ENCODE assay signal across 21 cellular contexts in genomic region chr16:85531516-85531915, GRCh38.
DNase-seq lines count a peak whose midpoint lies in the region; ATAC-seq and TF ChIP-seq lines count a peak whose summit lies in the region.
"Had no signal": no experiment of that assay in that cellular context is flagged by ENCODE, and none has a peak within 500 bp of the region (broad histone marks: within the 10 kb centered on the region; RNA-seq: fewer than 3 reads in every experiment).

No MANE protein-coding gene starts in this region.

- no peaks in the 10 kb centered on the region for H3K36me3 ChIP-seq in right atrium auricular region
- H3K36me3 ChIP-seq in upper lobe of left lung: no peaks in the 10 kb centered on the region

- H3K27ac ChIP-seq in right atrium auricular region (peak overlapping the region in 1 of 2 donors; percentile 29), right cardiac atrium (ENCODE audit: low read length) (peak overlapping the region; percentile 65), upper lobe of left lung (peak overlapping the region; percentile 75 to 92 (median 80))
- H3K27ac ChIP-seq: 22Rv1, GM23248 had no signal

- H3K4me3 ChIP-seq in right atrium auricular region: no peak overlapping the region
- H3K4me3 ChIP-seq in right cardiac atrium (ENCODE audit: low read length): no peak overlapping the region
- no peak overlapping the region for H3K4me3 ChIP-seq in upper lobe of left lung
- H3K4me3 ChIP-seq: GM23248 had no signal

- intact Hi-C loops in Right ventricle myocardium inferior (cut with DNase I) (no loop called here), right cardiac atrium (cut with DNase I) (no loop called here)
- intact Hi-C loops in activated CD4-positive, alpha-beta memory T cell treated with anti-CD3 and anti-CD28 coated beads for 36 hours (cut with micrococcal nuclease): no loop called here

- no peaks in the 10 kb centered on the region for H3K27me3 Mint-ChIP-seq in nephron (ENCODE audit: low read depth)
- peaks cover 2% of the 10 kb centered on the region for H3K27me3 Mint-ChIP-seq in activated CD4-positive, alpha-beta memory T cell treated with anti-CD3 and anti-CD28 coated beads for 36 hours

- H3K27ac Mint-ChIP-seq in nephron: peak overlapping the region in 2 of 3 experiments; percentile 12 to 56
- no peak overlapping the region for H3K27ac Mint-ChIP-seq in activated naive CD4-positive, alpha-beta T cell treated with anti-CD3 and anti-CD28 coated beads, Interleukin-2, amount 50 U/mL, for 72 hours
- H3K27ac Mint-ChIP-seq in activated CD4-positive, alpha-beta memory T cell treated with anti-CD3 and anti-CD28 coated beads for 36 hours: no peak overlapping the region
- H3K27ac Mint-ChIP-seq: B cell; CD8-positive, alpha-beta T cell; IgD-negative memory B cell had no signal

- H3K4me3 Mint-ChIP-seq in nephron: no peak overlapping the region
- no peak overlapping the region for H3K4me3 Mint-ChIP-seq in activated CD4-positive, alpha-beta memory T cell treated with anti-CD3 and anti-CD28 coated beads for 36 hours
- H3K4me3 Mint-ChIP-seq: B cell; CD8-positive, alpha-beta T cell; IgD-negative memory B cell had no signal

- no peak for TF ChIP-seq POLR2A in upper lobe of left lung (IDR thresholded peaks at IDR 0.05)

- DNase-seq in Right ventricle myocardium inferior (ENCODE audit: missing footprints) (peak; percentile 69), right atrium auricular region (ENCODE audit: low spot score) (no peak), right cardiac atrium (peak in 1 of 3 donors; percentile 21), upper lobe of left lung (peak in 1 of 2 donors; percentile 51), NCI-H1048 (lab: John Stamatoyannopoulos, UW) (no peak)
- DNase-seq in activated naive CD4-positive, alpha-beta T cell treated with anti-CD3 and anti-CD28 coated beads, Interleukin-2, amount 50 U/mL, for 72 hours (ENCODE audit: low spot score in 2 of 2): no peak
- no peak for DNase-seq in activated CD4-positive, alpha-beta memory T cell treated with anti-CD3 and anti-CD28 coated beads for 36 hours
- DNase-seq: CD8-positive, alpha-beta T cell; GM23248; Kasumi-1; MM.1S; NCI-H1105; NCI-H187 treated with DMSO at 0.1 percent for 48 hours; NCI-H446 treated with DMSO at 0.1 percent for 48 hours; NK-92 treated with Interleukin-12 subunit alpha and Interleukin-12 subunit beta, amount 100 ng/mL, for 24 hours; OCI-M1 had no signal

- no peaks in the 10 kb centered on the region for H3K9me3 ChIP-seq in right atrium auricular region
- H3K9me3 ChIP-seq in right cardiac atrium (ENCODE audit: control insufficient read depth, low read length): no peaks in the 10 kb centered on the region
- H3K9me3 ChIP-seq in upper lobe of left lung: no peaks in the 10 kb centered on the region

- no peak for ATAC-seq in Right ventricle myocardium inferior
- ATAC-seq in right cardiac atrium: no peak
- ATAC-seq in upper lobe of left lung (ENCODE audit: low FRiP score in 2 of 2): peak in 1 of 2 donors; percentile 28
- no peak for ATAC-seq in activated naive CD4-positive, alpha-beta T cell treated with anti-CD3 and anti-CD28 coated beads, Interleukin-2, amount 50 U/mL, for 72 hours
- ATAC-seq: CD8-positive, alpha-beta T cell; HCT116 had no signal

- H3K4me1 Mint-ChIP-seq in nephron: peaks cover 57% of the 10 kb centered on the region
- H3K4me1 Mint-ChIP-seq in activated CD4-positive, alpha-beta memory T cell treated with anti-CD3 and anti-CD28 coated beads for 36 hours (ENCODE audit: low read depth): no peaks in the 10 kb centered on the region
- H3K4me1 Mint-ChIP-seq: IgD-negative memory B cell had no signal

- peak in 3 of 4 donors; percentile 52 to 89 (median 58) for TF ChIP-seq EP300 in upper lobe of left lung (IDR thresholded peaks at IDR 0.05)

- 76% methylated on average over 10 of the region's 10 CpGs for WGBS in right cardiac atrium
- WGBS in upper lobe of left lung, 2 donors: 59 to 64% methylated on average over 8 to 10 of the region's 10 CpGs

- peaks cover 0 to 57% of the 10 kb centered on the region in 2 donors for H3K4me1 ChIP-seq in right atrium auricular region
- peaks cover 18% of the 10 kb centered on the region for H3K4me1 ChIP-seq in right cardiac atrium (ENCODE audit: control insufficient read depth, insufficient read depth, low read length)
- H3K4me1 ChIP-seq in upper lobe of left lung: peaks cover 25 to 71% (median 51%) of the 10 kb centered on the region in 4 donors

- CTCF ChIA-PET in activated CD4-positive, alpha-beta memory T cell treated with anti-CD3 and anti-CD28 coated beads for 36 hours (lab: Charles Lee): no interaction called here

- H3K9me3 Mint-ChIP-seq in nephron: no peaks in the 10 kb centered on the region
- H3K9me3 Mint-ChIP-seq in activated naive CD4-positive, alpha-beta T cell treated with anti-CD3 and anti-CD28 coated beads, Interleukin-2, amount 50 U/mL, for 72 hours: no peaks in the 10 kb centered on the region
- H3K9me3 Mint-ChIP-seq in activated CD4-positive, alpha-beta memory T cell treated with anti-CD3 and anti-CD28 coated beads for 36 hours: no peaks in the 10 kb centered on the region
- H3K9me3 Mint-ChIP-seq: CD8-positive, alpha-beta T cell; IgD-negative memory B cell had no signal

- POLR2A ChIA-PET in activated CD4-positive, alpha-beta memory T cell treated with anti-CD3 and anti-CD28 coated beads for 36 hours (lab: Charles Lee): no interaction called here

- H3K36me3 Mint-ChIP-seq in nephron (ENCODE audit: low read depth): no peaks in the 10 kb centered on the region
- no peaks in the 10 kb centered on the region for H3K36me3 Mint-ChIP-seq in activated naive CD4-positive, alpha-beta T cell treated with anti-CD3 and anti-CD28 coated beads, Interleukin-2, amount 50 U/mL, for 72 hours
- H3K36me3 Mint-ChIP-seq in activated CD4-positive, alpha-beta memory T cell treated with anti-CD3 and anti-CD28 coated beads for 36 hours: no peaks in the 10 kb centered on the region
- H3K36me3 Mint-ChIP-seq: CD8-positive, alpha-beta T cell; IgD-negative memory B cell had no signal

- TF ChIP-seq CTCF in right atrium auricular region (IDR thresholded peaks at IDR 0.05) (no peak), nephron (IDR thresholded peaks at IDR 0.05; ENCODE audit: unreplicated experiment in 3 of 3) (no peak), upper lobe of left lung (IDR thresholded peaks at IDR 0.05) (no peak)

- H3K27me3 ChIP-seq in right atrium auricular region (no peaks in the 10 kb centered on the region), right cardiac atrium (ENCODE audit: control insufficient read depth, insufficient read depth) (no peaks in the 10 kb centered on the region), upper lobe of left lung (no peaks in the 10 kb centered on the region)

Comparison
In these comparisons a context has a peak if more than half of its experiments do, and no peak if none do; other contexts are left out.
1. H3K27ac Mint-ChIP-seq: peak in nephron (2 of 3); none in activated naive CD4-positive, alpha-beta T cell treated with anti-CD3 and anti-CD28 coated beads, Interleukin-2, amount 50 U/mL, for 72 hours (0 of 2) and activated CD4-positive, alpha-beta memory T cell treated with anti-CD3 and anti-CD28 coated beads for 36 hours (single experiment).